In genomic region chr4:151012836-151013235, GRCh38 we compare ENCODE assay signal across 1 cellular context.
TF ChIP-seq lines count a peak whose summit lies in the region.

No MANE protein-coding gene starts in this region.

TF ChIP-seq in HepG2, 621 proteins besides CTCF, POLR2A, EP300 and RAD21 (continued from another document):
- TF ChIP-seq NFKB2 (CRISPR knock-in tag; IDR thresholded peaks at IDR 0.05; ENCODE audit: borderline replicate concordance) (no peak), HMG20A (CRISPR knock-in tag; IDR thresholded peaks at IDR 0.05; ENCODE audit: borderline replicate concordance) (no peak), ZNF775 (CRISPR knock-in tag; IDR thresholded peaks at IDR 0.05; ENCODE audit: borderline replicate concordance) (no peak), PHB2 (IDR thresholded peaks at IDR 0.05; ENCODE audit: partially characterized antibody) (no peak), ZNF431 (CRISPR knock-in tag; IDR thresholded peaks at IDR 0.05; ENCODE audit: borderline replicate concordance, low read depth) (no peak), ZNF574 (CRISPR knock-in tag; IDR thresholded peaks at IDR 0.05) (no peak), ZBED4 (CRISPR knock-in tag; IDR thresholded peaks at IDR 0.05; ENCODE audit: borderline replicate concordance) (no peak), RBAK (CRISPR knock-in tag; IDR thresholded peaks at IDR 0.05) (no peak), ZNF382 (CRISPR knock-in tag; IDR thresholded peaks at IDR 0.05; ENCODE audit: borderline replicate concordance) (no peak), ZNF749 (CRISPR knock-in tag; IDR thresholded peaks at IDR 0.05; ENCODE audit: borderline replicate concordance) (no peak), NCOA2 (CRISPR knock-in tag; IDR thresholded peaks at IDR 0.05) (no peak), ZNF234 (CRISPR knock-in tag; conservative IDR thresholded peaks at IDR 0.05) (no peak), SAP130 (CRISPR knock-in tag; IDR thresholded peaks at IDR 0.05; ENCODE audit: low read depth) (no peak), CHD2 (IDR thresholded peaks at IDR 0.05; ENCODE audit: low read depth, low read length) (no peak)
- TF ChIP-seq, protein P1, sequence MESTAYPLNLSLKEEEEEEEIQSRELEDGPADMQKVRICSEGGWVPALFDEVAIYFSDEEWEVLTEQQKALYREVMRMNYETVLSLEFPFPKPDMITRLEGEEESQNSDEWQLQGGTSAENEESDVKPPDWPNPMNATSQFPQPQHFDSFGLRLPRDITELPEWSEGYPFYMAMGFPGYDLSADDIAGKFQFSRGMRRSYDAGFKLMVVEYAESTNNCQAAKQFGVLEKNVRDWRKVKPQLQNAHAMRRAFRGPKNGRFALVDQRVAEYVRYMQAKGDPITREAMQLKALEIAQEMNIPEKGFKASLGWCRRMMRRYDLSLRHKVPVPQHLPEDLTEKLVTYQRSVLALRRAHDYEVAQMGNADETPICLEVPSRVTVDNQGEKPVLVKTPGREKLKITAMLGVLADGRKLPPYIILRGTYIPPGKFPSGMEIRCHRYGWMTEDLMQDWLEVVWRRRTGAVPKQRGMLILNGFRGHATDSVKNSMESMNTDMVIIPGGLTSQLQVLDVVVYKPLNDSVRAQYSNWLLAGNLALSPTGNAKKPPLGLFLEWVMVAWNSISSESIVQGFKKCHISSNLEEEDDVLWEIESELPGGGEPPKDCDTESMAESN (CRISPR knock-in tag; conservative IDR thresholded peaks at IDR 0.05): no peak
TF ChIP-seq in HepG2: peak in this region for 0.
